In genomic region chr15:74432968-74433591, GRCh38 we compare ENCODE assay signal across 8 cellular contexts. TPM values are rescaled to one million over a fixed set of nuclear protein-coding genes. Genes with fewer than 3 reads are reported as not detected.
DNase-seq lines count a peak whose midpoint lies in the region; TF ChIP-seq lines count a peak whose summit lies in the region.

No MANE protein-coding gene starts in this region.

- intact Hi-C loops in esophagus muscularis mucosa (cut with DNase I) = no loop called here

- no peaks in the 10 kb centered on the region for H3K9me3 Mint-ChIP-seq in activated naive CD4-positive, alpha-beta T cell treated with anti-CD3 and anti-CD28 coated beads, Interleukin-2, amount 10 ng/mL, durations not matched to agents 7 days and 5 days
- no peaks in the 10 kb centered on the region for H3K9me3 Mint-ChIP-seq in progenitor cell of endocrine pancreas (ENCODE audit: low read depth)

- WGBS in esophagus muscularis mucosa = 0% methylated on average over 12 of the region's 64 CpGs

- H3K27me3 Mint-ChIP-seq in activated naive CD4-positive, alpha-beta T cell treated with anti-CD3 and anti-CD28 coated beads, Interleukin-2, amount 10 ng/mL, durations not matched to agents 7 days and 5 days = peaks cover 22% of the 10 kb centered on the region
- H3K27me3 Mint-ChIP-seq in progenitor cell of endocrine pancreas = peaks cover 63% of the 10 kb centered on the region

- H3K27ac ChIP-seq in SJSA1 (no peak overlapping the region), esophagus muscularis mucosa (replicated peaks in 1 of 4) (peak overlapping the region; percentile 58 to 75 (median 61))

- H3K9me3 ChIP-seq in SJSA1 (replicated peaks) = peaks cover 6% of the 10 kb centered on the region
- no peaks in the 10 kb centered on the region for H3K9me3 ChIP-seq in esophagus muscularis mucosa

- peak; percentile 38 for DNase-seq in activated naive CD4-positive, alpha-beta T cell treated with anti-CD3 and anti-CD28 coated beads, Interleukin-2, amount 10 ng/mL, durations not matched to agents 7 days and 5 days
- no peak for DNase-seq in activated naive CD4-positive, alpha-beta T cell treated with Interleukin-2 at 50 U/mL for 16 hours
- DNase-seq in SJSA1 (ENCODE audit: low read depth in 1 of 2, low spot score in 2 of 2) = no peak
- no peak for DNase-seq in esophagus muscularis mucosa (ENCODE audit: extremely low spot score)
- DNase-seq in progenitor cell of endocrine pancreas (ENCODE audit: low spot score, unreplicated experiment) = no peak
- no peak for DNase-seq in SK-N-DZ (ENCODE audit: low spot score)
- DNase-seq in cerebellar nuclear complex (lab: John Stamatoyannopoulos, UW) = no peak
- DNase-seq in NCI-H524 treated with DMSO at 0.1 percent for 48 hours (lab: John Stamatoyannopoulos, UW) = no peak

- H3K36me3 ChIP-seq in SJSA1 (peaks cover 5% of the 10 kb centered on the region), esophagus muscularis mucosa (no peaks in the 10 kb centered on the region)

- peaks cover 42% of the 10 kb centered on the region for H3K4me1 Mint-ChIP-seq in activated naive CD4-positive, alpha-beta T cell treated with anti-CD3 and anti-CD28 coated beads, Interleukin-2, amount 10 ng/mL, durations not matched to agents 7 days and 5 days
- H3K4me1 Mint-ChIP-seq in progenitor cell of endocrine pancreas (ENCODE audit: low read depth) = peaks cover 3% of the 10 kb centered on the region

- CTCF ChIA-PET in activated naive CD4-positive, alpha-beta T cell treated with anti-CD3 and anti-CD28 coated beads, Interleukin-2, amount 10 ng/mL, durations not matched to agents 7 days and 5 days (lab: Charles Lee) = interaction anchor here (17.9 kb wide), 1 partner anchor 49 kb away, joined by 307 read pairs; no protein-coding TSS in a partner anchor

- H3K27ac Mint-ChIP-seq in activated naive CD4-positive, alpha-beta T cell treated with anti-CD3 and anti-CD28 coated beads, Interleukin-2, amount 10 ng/mL, durations not matched to agents 7 days and 5 days = no peak overlapping the region
- no peak overlapping the region for H3K27ac Mint-ChIP-seq in progenitor cell of endocrine pancreas

- TF ChIP-seq POLR2A in esophagus muscularis mucosa (IDR thresholded peaks at IDR 0.05; ENCODE audit: low read depth) = no peak

- H3K36me3 Mint-ChIP-seq in activated naive CD4-positive, alpha-beta T cell treated with anti-CD3 and anti-CD28 coated beads, Interleukin-2, amount 10 ng/mL, durations not matched to agents 7 days and 5 days = no peaks in the 10 kb centered on the region
- H3K36me3 Mint-ChIP-seq in progenitor cell of endocrine pancreas (ENCODE audit: insufficient read depth) = no peaks in the 10 kb centered on the region

- H3K4me3 ChIP-seq in SJSA1 (peak overlapping the region; percentile 97), esophagus muscularis mucosa (peak overlapping the region; percentile 68 to 83 (median 74))

- peak overlapping the region; percentile 74 for H3K4me3 Mint-ChIP-seq in activated naive CD4-positive, alpha-beta T cell treated with anti-CD3 and anti-CD28 coated beads, Interleukin-2, amount 10 ng/mL, durations not matched to agents 7 days and 5 days
- peak overlapping the region; percentile 57 for H3K4me3 Mint-ChIP-seq in progenitor cell of endocrine pancreas (ENCODE audit: low read depth)

- no peak for TF ChIP-seq EP300 in esophagus muscularis mucosa (IDR thresholded peaks at IDR 0.05)

- no peak for TF ChIP-seq CTCF in esophagus muscularis mucosa (IDR thresholded peaks at IDR 0.05)
- TF ChIP-seq CTCF in progenitor cell of endocrine pancreas (IDR thresholded peaks at IDR 0.05; ENCODE audit: unreplicated experiment) = no peak

- peaks cover 22% of the 10 kb centered on the region for H3K4me1 ChIP-seq in SJSA1 (replicated peaks)
- H3K4me1 ChIP-seq in esophagus muscularis mucosa = peaks cover 11 to 39% (median 27%) of the 10 kb centered on the region in 4 donors

- H3K27me3 ChIP-seq in SJSA1 (replicated peaks) (no peaks in the 10 kb centered on the region; the same call in 1 of the 2 replicates), esophagus muscularis mucosa (peaks cover 0 to 52% (median 19%) of the 10 kb centered on the region in 4 donors)

RNA-seq across cellular contexts. Expression of gene SEMA7A, which starts 0.7 kb away (rescaled TPM):
- total RNA-seq in SJSA1 (2014; rRNA removed; shearing (Covaris generic)) = 5.2 and 5.4 TPM in 2 replicates
- 1 to 10 TPM; 1.2 to 4.1 (median 2.7) TPM for total RNA-seq in esophagus muscularis mucosa
- total RNA-seq in progenitor cell of endocrine pancreas = 1.9 and 2.6 TPM in 2 replicates
- polyA plus RNA-seq in SK-N-DZ (2014; cell fraction: cytosol; rRNA removed) = 5.7 and 6.6 TPM in 2 replicates
- 8.0 and 10.3 TPM in 2 replicates for polyA plus RNA-seq in SK-N-DZ (2014; cell fraction: nucleus; rRNA removed)

RNA-seq across cellular contexts. Expression of gene UBL7, which starts 27.9 kb away (rescaled TPM):
- total RNA-seq in SJSA1 (2014; rRNA removed; shearing (Covaris generic)) = 32.8 and 54.5 TPM in 2 replicates
- 10 to 100 TPM; 52.7 to 69.7 (median 60.5) TPM for total RNA-seq in esophagus muscularis mucosa
- 45.9 and 53.7 TPM in 2 replicates for total RNA-seq in progenitor cell of endocrine pancreas
- polyA plus RNA-seq in SK-N-DZ (2014; cell fraction: cytosol; rRNA removed) = 181 and 205 TPM in 2 replicates
- 56.9 and 113 TPM in 2 replicates for polyA plus RNA-seq in SK-N-DZ (2014; cell fraction: nucleus; rRNA removed)
